ENCODE assay signal across 1 cellular context in the genomic region with DNA sequence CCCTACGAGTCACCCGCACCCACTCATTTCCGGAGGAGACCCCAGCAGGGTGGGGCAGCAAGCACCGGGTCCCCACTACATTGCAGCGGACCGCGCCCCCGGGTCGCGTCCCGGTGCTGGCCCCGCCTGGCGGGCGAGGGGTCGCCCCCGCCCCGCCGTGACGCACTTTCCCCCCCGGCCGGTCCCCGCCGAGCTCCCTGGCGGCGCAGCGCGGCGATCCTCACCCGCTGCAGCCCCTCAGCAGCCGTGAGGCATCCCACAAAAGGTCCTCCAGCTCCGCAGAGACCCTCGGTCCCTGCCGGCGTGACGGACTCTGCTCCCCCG.
TF ChIP-seq lines count a peak whose summit lies in the region.

No MANE protein-coding gene starts in this region.

TF ChIP-seq in H1, 55 proteins besides CTCF, POLR2A, EP300 and RAD21 (continued from another document):
- TF ChIP-seq EGR1 (IDR thresholded peaks at IDR 0.05; ENCODE audit: borderline replicate concordance, low read depth, low read length), result no peak
